15 cellular contexts compared by ENCODE assay signal in the genomic region with DNA sequence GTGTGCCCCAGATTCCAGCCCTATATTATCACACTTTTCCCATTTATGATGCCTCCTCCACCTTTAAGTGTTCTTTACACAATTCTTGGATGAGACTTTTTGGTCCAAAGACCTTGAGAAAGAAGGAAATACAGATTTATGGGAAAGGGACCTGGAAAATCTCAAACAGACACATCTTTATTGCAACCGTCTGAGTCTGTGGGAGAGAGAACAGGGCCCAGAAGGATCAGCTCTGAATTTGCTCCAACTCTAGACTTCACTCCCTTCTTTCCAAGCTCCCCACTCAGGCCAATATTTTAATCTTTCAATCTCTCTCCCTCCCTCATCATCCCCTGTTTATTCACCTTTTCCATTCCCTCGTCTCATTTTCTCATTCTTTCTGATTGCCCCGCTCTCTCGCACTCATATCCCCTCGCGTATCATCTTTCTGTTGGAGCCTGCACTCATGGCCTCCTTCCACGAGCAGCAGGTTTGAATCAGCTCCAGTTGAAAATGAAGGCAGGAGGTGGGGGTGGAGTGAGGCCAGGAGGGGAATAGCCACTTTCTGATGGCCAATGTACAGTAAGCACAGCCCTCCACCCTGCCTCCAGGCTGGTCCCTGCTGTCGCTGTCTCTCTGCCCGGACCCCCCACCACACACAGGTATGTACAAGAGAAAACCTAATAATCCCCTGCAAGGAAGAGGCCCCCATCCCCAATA.
DNase-seq lines count a peak whose midpoint lies in the region; ATAC-seq and TF ChIP-seq lines count a peak whose summit lies in the region.
"Had no signal": no experiment of that assay in that cellular context is flagged by ENCODE, and none has a peak within 500 bp of the region (broad histone marks: within the 10 kb centered on the region; RNA-seq: fewer than 3 reads in every experiment).

No MANE protein-coding gene starts in this region.

- no peak overlapping the region for H4K5ac ChIP-seq in mesendoderm (ENCODE audit: low read length)

- no peaks in the 10 kb centered on the region for H3K4me1 Mint-ChIP-seq in MCF 10A (ENCODE audit: insufficient read depth, unreplicated experiment)
- H3K4me1 Mint-ChIP-seq in activated CD4-positive, alpha-beta T cell treated with anti-CD3 and anti-CD28 coated beads, Interleukin-2, amount 10 ng/mL, durations not matched to agents 24 days and 14 days: no peaks in the 10 kb centered on the region
- H3K4me1 Mint-ChIP-seq: CD8-positive, alpha-beta memory T cell; T-cell had no signal

- H3K23ac ChIP-seq in mesendoderm (ENCODE audit: low read length): no peak overlapping the region

- no peak overlapping the region for H3K56ac ChIP-seq in mesendoderm (ENCODE audit: low read length)

- H3K4me2 ChIP-seq in mesendoderm (ENCODE audit: low read length): no peak overlapping the region

- POLR2A ChIA-PET in MCF 10A (lab: Yijun Ruan, JAX): interaction anchor here (0.7 to 1.1 kb wide), 2 partner anchors 38 to 552 kb away, joined by 3 read pairs; no protein-coding TSS in a partner anchor

- H3K4me1 ChIP-seq in breast epithelium (peaks cover 0 to 13% of the 10 kb centered on the region in 2 donors), ovary (ENCODE audit: insufficient read depth) (peaks cover 8% of the 10 kb centered on the region), mesendoderm (ENCODE audit: control insufficient read depth, low read depth, low read length) (peaks cover 6% of the 10 kb centered on the region), upper lobe of right lung (peaks cover 6% of the 10 kb centered on the region)

- H4K8ac ChIP-seq in mesendoderm (ENCODE audit: low read depth, low read length): no peak overlapping the region

- no peaks in the 10 kb centered on the region for H3K9me3 Mint-ChIP-seq in MCF 10A (ENCODE audit: unreplicated experiment)
- H3K9me3 Mint-ChIP-seq in activated CD4-positive, alpha-beta T cell treated with anti-CD3 and anti-CD28 coated beads, Interleukin-2, amount 10 ng/mL, durations not matched to agents 24 days and 14 days: no peaks in the 10 kb centered on the region
- H3K9me3 Mint-ChIP-seq: T-cell had no signal

- H3K9ac ChIP-seq in mesendoderm (ENCODE audit: low read length): no peak overlapping the region

- TF ChIP-seq CTCF in breast epithelium (IDR thresholded peaks at IDR 0.05) (no peak), MCF 10A (IDR thresholded peaks at IDR 0.05; ENCODE audit: unreplicated experiment) (no peak), fibroblast of villous mesenchyme (IDR thresholded peaks at IDR 0.05; ENCODE audit: insufficient read depth, low read depth, low read length) (no peak), ovary (IDR thresholded peaks at IDR 0.05) (no peak), upper lobe of right lung (IDR thresholded peaks at IDR 0.05) (no peak)

- H3K36me3 ChIP-seq in breast epithelium: no peaks in the 10 kb centered on the region
- no peaks in the 10 kb centered on the region for H3K36me3 ChIP-seq in ovary
- no peaks in the 10 kb centered on the region for H3K36me3 ChIP-seq in mesendoderm (ENCODE audit: control insufficient read depth, insufficient read depth, low read length)
- no peaks in the 10 kb centered on the region for H3K36me3 ChIP-seq in upper lobe of right lung

- no peak for TF ChIP-seq EP300 in ovary (IDR thresholded peaks at IDR 0.05)

- H3K27ac ChIP-seq in breast epithelium (peak overlapping the region; percentile 79 to 89), ovary (peak overlapping the region; percentile 32 to 70), mesendoderm (ENCODE audit: low read depth, low read length) (no peak overlapping the region), upper lobe of right lung (no peak overlapping the region)

- no peak overlapping the region for H3K27ac Mint-ChIP-seq in MCF 10A (ENCODE audit: low read depth, unreplicated experiment)
- no peak overlapping the region for H3K27ac Mint-ChIP-seq in activated CD4-positive, alpha-beta T cell treated with anti-CD3 and anti-CD28 coated beads, Interleukin-2, amount 10 ng/mL, durations not matched to agents 24 days and 14 days
- H3K27ac Mint-ChIP-seq: CD8-positive, alpha-beta memory T cell; T-cell had no signal

- no peak overlapping the region for H3K4ac ChIP-seq in mesendoderm (ENCODE audit: low read depth, low read length)

- H2BK120ac ChIP-seq in mesendoderm (ENCODE audit: low read depth, low read length): no peak overlapping the region

- BruUV-seq in MCF 10A (replicated peaks; lab: Mats Ljungman, UMichigan): no TSS peak

- H3K27me3 ChIP-seq in breast epithelium: no peaks in the 10 kb centered on the region
- H3K27me3 ChIP-seq in ovary: no peaks in the 10 kb centered on the region
- H3K27me3 ChIP-seq in mesendoderm (ENCODE audit: insufficient read depth, low read length, poor library complexity): no peaks in the 10 kb centered on the region
- H3K27me3 ChIP-seq in upper lobe of right lung: no peaks in the 10 kb centered on the region

- intact Hi-C loops in breast epithelium (cut with DNase I; ENCODE audit: low total_unique reads) (no loop called here), MCF 10A (cut with micrococcal nuclease) (no loop called here), ovary (cut with DNase I) (loop anchor here in 2 of 4 donors (2.0 to 10.0 kb wide), 2 partner anchors 63 to 67 kb away; a partner anchor contains a TSS), upper lobe of right lung (cut with DNase I) (no loop called here)
- intact Hi-C loops in activated CD4-positive, alpha-beta T cell treated with anti-CD3 and anti-CD28 coated beads, Interleukin-2, amount 10 ng/mL, durations not matched to agents 24 days and 14 days (cut with micrococcal nuclease): no loop called here

- no peaks in the 10 kb centered on the region for H3K79me2 ChIP-seq in mesendoderm (ENCODE audit: control insufficient read depth, insufficient read depth, low read length)

- no peak overlapping the region for H3K18ac ChIP-seq in mesendoderm (ENCODE audit: low read length)

- H3K27me3 Mint-ChIP-seq in MCF 10A (ENCODE audit: insufficient read depth, unreplicated experiment): no peaks in the 10 kb centered on the region
- H3K27me3 Mint-ChIP-seq in activated CD4-positive, alpha-beta T cell treated with anti-CD3 and anti-CD28 coated beads, Interleukin-2, amount 10 ng/mL, durations not matched to agents 24 days and 14 days: peaks cover 6% of the 10 kb centered on the region

- CTCF ChIA-PET in MCF 10A (lab: Yijun Ruan, JAX): interaction anchor here (1.1 to 2.3 kb wide), 4 partner anchors 11 to 140 kb away, joined by 3 to 9 read pairs (median 8); no protein-coding TSS in a partner anchor

- peak overlapping the region in 1 of 3 donors; percentile 32 for H3K4me3 ChIP-seq in breast epithelium
- H3K4me3 ChIP-seq in fibroblast of villous mesenchyme (ENCODE audit: low read depth, low read length): no peak overlapping the region
- H3K4me3 ChIP-seq in ovary: peak overlapping the region; percentile 8
- no peak overlapping the region for H3K4me3 ChIP-seq in mesendoderm (ENCODE audit: low read length)
- no peak overlapping the region for H3K4me3 ChIP-seq in upper lobe of right lung

- DNase-seq in breast epithelium (ENCODE audit: low spot score in 2 of 2) (peak in 1 of 2 donors; percentile 30), MCF 10A (ENCODE audit: unreplicated experiment) (no peak), fibroblast of villous mesenchyme (ENCODE audit: low read depth) (peak; percentile 57), ovary (peak; percentile 64 to 74 (median 68)), mesendoderm (no peak), upper lobe of right lung (no peak)
- DNase-seq in activated CD4-positive, alpha-beta T cell treated with anti-CD3 and anti-CD28 coated beads, Interleukin-2, amount 10 ng/mL, durations not matched to agents 24 days and 14 days: no peak
- DNase-seq: activated CD4-positive, CD25-positive, alpha-beta regulatory T cell treated with anti-CD3 and anti-CD28 coated beads, Interleukin-2, amount 50 U/mL, for 72 hours; CD8-positive, alpha-beta memory T cell; erythroblast; HCEC 1CT; retina; stimulated activated naive CD8-positive, alpha-beta T cell treated with anti-CD3 and anti-CD28 coated beads, Interleukin-15, Interleukin-2, amounts not matched to agents 100 U/mL and 50 U/mL, for 24 hours; T-cell had no signal

- 13 to 18% (median 16%) methylated on average over 9 of the region's 9 CpGs for WGBS in ovary, 3 donors
- WGBS in mesendoderm (ENCODE audit: extremely low coverage, insufficient coverage, low lambda C conversion rate): 100% methylated on average over 5 of the region's 9 CpGs

- no peak overlapping the region for H3K4me3 Mint-ChIP-seq in MCF 10A (ENCODE audit: unreplicated experiment)
- H3K4me3 Mint-ChIP-seq in activated CD4-positive, alpha-beta T cell treated with anti-CD3 and anti-CD28 coated beads, Interleukin-2, amount 10 ng/mL, durations not matched to agents 24 days and 14 days: no peak overlapping the region
- H3K4me3 Mint-ChIP-seq: CD8-positive, alpha-beta memory T cell; T-cell had no signal

- H2BK5ac ChIP-seq in mesendoderm (ENCODE audit: low read length): no peak overlapping the region

- no peak for TF ChIP-seq POLR2A in breast epithelium (IDR thresholded peaks at IDR 0.05)
- no peak for TF ChIP-seq POLR2A in ovary (IDR thresholded peaks at IDR 0.05)

- H2AK5ac ChIP-seq in mesendoderm (ENCODE audit: low read length): no peak overlapping the region

- H3K79me1 ChIP-seq in mesendoderm (ENCODE audit: low read length): no peaks in the 10 kb centered on the region

- no peaks in the 10 kb centered on the region for H3K36me3 Mint-ChIP-seq in MCF 10A (ENCODE audit: insufficient read depth, unreplicated experiment)
- H3K36me3 Mint-ChIP-seq in activated CD4-positive, alpha-beta T cell treated with anti-CD3 and anti-CD28 coated beads, Interleukin-2, amount 10 ng/mL, durations not matched to agents 24 days and 14 days (ENCODE audit: low read depth): no peaks in the 10 kb centered on the region
- H3K36me3 Mint-ChIP-seq: CD8-positive, alpha-beta memory T cell had no signal

- H3K9me3 ChIP-seq in breast epithelium: no peaks in the 10 kb centered on the region
- no peaks in the 10 kb centered on the region for H3K9me3 ChIP-seq in ovary
- H3K9me3 ChIP-seq in upper lobe of right lung: no peaks in the 10 kb centered on the region

- ATAC-seq in upper lobe of right lung: no peak
- no peak for ATAC-seq in HG03139 (IDR thresholded peaks at IDR 0.05; ENCODE audit: unreplicated experiment)
- ATAC-seq: stimulated activated naive CD8-positive, alpha-beta T cell treated with anti-CD3 and anti-CD28 coated beads, Interleukin-15, Interleukin-2, amounts not matched to agents 100 U/mL and 50 U/mL, for 24 hours; T-cell had no signal

- H2BK15ac ChIP-seq in mesendoderm (replicated peaks; ENCODE audit: low read depth): no peak overlapping the region

Comparison
In these comparisons a context has a peak if more than half of its experiments do, and no peak if none do; other contexts are left out.
1. DNase-seq: peak in fibroblast of villous mesenchyme (single experiment) and ovary (5 of 5); none in MCF 10A (single experiment), activated CD4-positive, alpha-beta T cell treated with anti-CD3 and anti-CD28 coated beads, Interleukin-2, amount 10 ng/mL, durations not matched to agents 24 days and 14 days (single experiment), mesendoderm (single experiment) and upper lobe of right lung (single experiment).
2. H3K27ac ChIP-seq: peak in breast epithelium (2 of 2) and ovary (2 of 2); none in mesendoderm (single experiment) and upper lobe of right lung (single experiment).